In genomic region chr12:55795950-55796349, GRCh38 we compare ENCODE assay signal across 19 cellular contexts. TPM values are rescaled to one million over a fixed set of nuclear protein-coding genes. Genes with fewer than 3 reads are reported as not detected.
A peak's percentile ranks its signal among the peaks of the same experiment; 100 is the strongest.
DNase-seq lines count a peak whose midpoint lies in the region; ATAC-seq, FAIRE-seq and TF ChIP-seq lines count a peak whose summit lies in the region.
"Had no signal": no experiment of that assay in that cellular context is flagged by ENCODE, and none has a peak within 500 bp of the region (broad histone marks: within the 10 kb centered on the region; RNA-seq: fewer than 3 reads in every experiment).

No MANE protein-coding gene starts in this region.

- H2BK5ac ChIP-seq in H9 (ENCODE audit: insufficient read length, low read length) (no peak overlapping the region), trophoblast cell (ENCODE audit: low read depth, low read length, poor library complexity) (no peak overlapping the region)

- H3K79me2 ChIP-seq in H9 (ENCODE audit: insufficient read depth, low read length), result no peaks in the 10 kb centered on the region
- no peaks in the 10 kb centered on the region for H3K79me2 ChIP-seq in trophoblast cell (ENCODE audit: control insufficient read depth, insufficient read depth, low read length, poor library complexity)

- no peaks in the 10 kb centered on the region for H3K79me1 ChIP-seq in H9 (ENCODE audit: insufficient read depth, low read depth, low read length, poor library complexity, severe bottlenecking)
- no peaks in the 10 kb centered on the region for H3K79me1 ChIP-seq in trophoblast cell (ENCODE audit: low read length)

- H3K27ac Mint-ChIP-seq in activated CD4-positive, alpha-beta T cell treated with anti-CD3 and anti-CD28 coated beads for 36 hours, result peak overlapping the region; percentile 4
- H3K27ac Mint-ChIP-seq in activated T-cell treated with anti-CD3 and anti-CD28 coated beads, Interleukin-2, amount 50 U/mL, for 72 hours, result peak overlapping the region; percentile 9
- peak overlapping the region in 2 of 3 experiments; percentile 34 to 35; a peak in 1 of 7 replicates for H3K27ac Mint-ChIP-seq in H9
- peak overlapping the region; percentile 55 for H3K27ac Mint-ChIP-seq in activated T-helper 2 cell treated with anti-CD3 and anti-CD28 coated beads, Interferon-gamma antibody, Interleukin-2, Interleukin-4, amounts not matched to agents 10 μg/mL and 5 μg/mL and 100 μg/mL, durations not matched to agents 14 hours and 24 hours and 36 hours

- H3K23ac ChIP-seq in H9 (ENCODE audit: insufficient read length, low read depth, low read length) (no peak overlapping the region), trophoblast cell (ENCODE audit: low read length) (no peak overlapping the region)

- TF ChIP-seq CTCF in H9 (conservative IDR thresholded peaks at IDR 0.05), result no peak

- no peaks in the 10 kb centered on the region for H4K20me1 ChIP-seq in H9 (ENCODE audit: control insufficient read depth, insufficient read depth, insufficient read length)

- H4K12ac ChIP-seq in trophoblast cell (ENCODE audit: low read depth, low read length), result no peak overlapping the region

- H4K91ac ChIP-seq in H9 (ENCODE audit: insufficient read length, low read depth, low read length), result no peak overlapping the region
- H4K91ac ChIP-seq in trophoblast cell (ENCODE audit: low read depth, low read length), result no peak overlapping the region

- H3K4ac ChIP-seq in H9 (ENCODE audit: low read depth, low read length) (no peak overlapping the region), trophoblast cell (ENCODE audit: low read depth, low read length) (no peak overlapping the region)

- H3K4me1 ChIP-seq in H9 (ENCODE audit: insufficient read depth, low read length), result no peaks in the 10 kb centered on the region
- H3K4me1 ChIP-seq in trophoblast cell (ENCODE audit: control insufficient read depth in 1 of 2, insufficient read depth in 2 of 2, low read length in 2 of 2), result no peaks in the 10 kb centered on the region
- H3K4me1 ChIP-seq: BLaER1, Caco-2 had no signal

- no peak overlapping the region for H3K27ac ChIP-seq in H9 (ENCODE audit: insufficient read length, low read depth, low read length)
- H3K27ac ChIP-seq in trophoblast cell (ENCODE audit: low read depth, low read length), result no peak overlapping the region
- H3K27ac ChIP-seq: BLaER1 had no signal

- H3K4me1 Mint-ChIP-seq in activated CD4-positive, alpha-beta T cell treated with anti-CD3 and anti-CD28 coated beads for 36 hours, result peaks cover 8% of the 10 kb centered on the region
- H3K4me1 Mint-ChIP-seq in activated T-cell treated with anti-CD3 and anti-CD28 coated beads, Interleukin-2, amount 50 U/mL, for 72 hours (ENCODE audit: low read depth), result peaks cover 18% of the 10 kb centered on the region
- peaks cover 6 to 7% of the 10 kb centered on the region in 2 experiments; a peak in 3 of 4 replicates for H3K4me1 Mint-ChIP-seq in H9
- H3K4me1 Mint-ChIP-seq in activated T-helper 2 cell treated with anti-CD3 and anti-CD28 coated beads, Interferon-gamma antibody, Interleukin-2, Interleukin-4, amounts not matched to agents 10 μg/mL and 5 μg/mL and 100 μg/mL, durations not matched to agents 14 hours and 24 hours and 36 hours (ENCODE audit: low read depth), result peaks cover 20% of the 10 kb centered on the region

- H3K18ac ChIP-seq in H9 (ENCODE audit: insufficient read length, low read depth, low read length) (no peak overlapping the region), trophoblast cell (ENCODE audit: low read length) (no peak overlapping the region)

- no peak overlapping the region for H2BK120ac ChIP-seq in H9 (ENCODE audit: low read depth, low read length, poor library complexity, severe bottlenecking)
- no peak overlapping the region for H2BK120ac ChIP-seq in trophoblast cell (ENCODE audit: insufficient read depth, low read length, poor library complexity)

- no peak overlapping the region for H3K14ac ChIP-seq in H9 (ENCODE audit: insufficient read depth, low read length)
- no peak overlapping the region for H3K14ac ChIP-seq in trophoblast cell (ENCODE audit: low read length)

- peaks cover 24 to 31% of the 10 kb centered on the region in 2 experiments for H3K36me3 ChIP-seq in trophoblast cell (ENCODE audit: control insufficient read depth in 1 of 2, insufficient read depth in 2 of 2, low read length in 2 of 2)

- no peak for DNase-seq in activated CD4-positive, alpha-beta T cell treated with anti-CD3 and anti-CD28 coated beads for 36 hours
- DNase-seq in activated CD4-positive, alpha-beta T cell treated with anti-CD3 and anti-CD28 coated beads for 4 hours, result no peak
- DNase-seq in activated T-cell treated with anti-CD3 and anti-CD28 coated beads, Interleukin-2, amount 50 U/mL, for 72 hours, result no peak
- DNase-seq in activated T-cell treated with anti-CD3 and anti-CD28 coated beads for 4 hours (no peak), H9 (no peak), trophoblast cell (no peak), GM19239 (ENCODE audit: insufficient read length, low spot score) (no peak)
- no peak for DNase-seq in activated T-helper 2 cell treated with anti-CD3 and anti-CD28 coated beads, Interferon-gamma antibody, Interleukin-2, Interleukin-4, amounts not matched to agents 10 μg/mL and 5 μg/mL and 100 μg/mL, durations not matched to agents 14 hours and 24 hours and 36 hours (ENCODE audit: low spot score)
- DNase-seq: 8988T; AML-193; Caco-2; CD8-positive, alpha-beta memory T cell; DND-41; GDM1 had no signal

- H3K9ac ChIP-seq in H9 (ENCODE audit: extremely low read depth, insufficient read length, low read length), result no peak overlapping the region
- no peak overlapping the region for H3K9ac ChIP-seq in trophoblast cell (ENCODE audit: low read length)
- H3K9ac ChIP-seq: BLaER1 had no signal

- H3K36me3 Mint-ChIP-seq in activated CD4-positive, alpha-beta T cell treated with anti-CD3 and anti-CD28 coated beads for 36 hours (ENCODE audit: low read depth), result peaks cover 38% of the 10 kb centered on the region
- peaks cover 3 to 38% of the 10 kb centered on the region in 2 donors for H3K36me3 Mint-ChIP-seq in activated T-cell treated with anti-CD3 and anti-CD28 coated beads, Interleukin-2, amount 50 U/mL, for 72 hours (ENCODE audit: insufficient read depth in 2 of 2)
- peaks cover 38 to 87% (median 78%) of the 10 kb centered on the region in 3 experiments for H3K36me3 Mint-ChIP-seq in H9 (ENCODE audit: insufficient read depth in 1 of 3, low read depth in 3 of 3)
- peaks cover 67% of the 10 kb centered on the region for H3K36me3 Mint-ChIP-seq in activated T-helper 2 cell treated with anti-CD3 and anti-CD28 coated beads, Interferon-gamma antibody, Interleukin-2, Interleukin-4, amounts not matched to agents 10 μg/mL and 5 μg/mL and 100 μg/mL, durations not matched to agents 14 hours and 24 hours and 36 hours (ENCODE audit: low read depth)

- H3K56ac ChIP-seq in H9 (ENCODE audit: insufficient read length, low read depth, low read length), result no peak overlapping the region

- H3K9me3 Mint-ChIP-seq in activated CD4-positive, alpha-beta T cell treated with anti-CD3 and anti-CD28 coated beads for 36 hours (ENCODE audit: low read depth), result no peaks in the 10 kb centered on the region
- H3K9me3 Mint-ChIP-seq in activated T-cell treated with anti-CD3 and anti-CD28 coated beads, Interleukin-2, amount 50 U/mL, for 72 hours, result no peaks in the 10 kb centered on the region
- H3K9me3 Mint-ChIP-seq in H9, result no peaks in the 10 kb centered on the region
- no peaks in the 10 kb centered on the region for H3K9me3 Mint-ChIP-seq in activated T-helper 2 cell treated with anti-CD3 and anti-CD28 coated beads, Interferon-gamma antibody, Interleukin-2, Interleukin-4, amounts not matched to agents 10 μg/mL and 5 μg/mL and 100 μg/mL, durations not matched to agents 14 hours and 24 hours and 36 hours
- H3K9me3 Mint-ChIP-seq: CD8-positive, alpha-beta memory T cell had no signal

- no peak overlapping the region for H2BK15ac ChIP-seq in H9 (ENCODE audit: low read depth, low read length)

- H3K27me3 ChIP-seq in H9 (ENCODE audit: insufficient read depth, low read length) (no peaks in the 10 kb centered on the region), trophoblast cell (ENCODE audit: insufficient read depth, low read length) (no peaks in the 10 kb centered on the region)
- H3K27me3 ChIP-seq: BLaER1 had no signal

- no peak overlapping the region for H3K4me3 Mint-ChIP-seq in activated CD4-positive, alpha-beta T cell treated with anti-CD3 and anti-CD28 coated beads for 36 hours
- H3K4me3 Mint-ChIP-seq in activated T-cell treated with anti-CD3 and anti-CD28 coated beads, Interleukin-2, amount 50 U/mL, for 72 hours, result no peak overlapping the region
- no peak overlapping the region for H3K4me3 Mint-ChIP-seq in H9
- H3K4me3 Mint-ChIP-seq in activated T-helper 2 cell treated with anti-CD3 and anti-CD28 coated beads, Interferon-gamma antibody, Interleukin-2, Interleukin-4, amounts not matched to agents 10 μg/mL and 5 μg/mL and 100 μg/mL, durations not matched to agents 14 hours and 24 hours and 36 hours (ENCODE audit: low read depth), result no peak overlapping the region
- H3K4me3 Mint-ChIP-seq: CD8-positive, alpha-beta memory T cell had no signal

- no peak overlapping the region for H2AFZ ChIP-seq in H9 (ENCODE audit: low read length)
- no peak overlapping the region for H2AFZ ChIP-seq in trophoblast cell (ENCODE audit: insufficient read depth, low read length, poor library complexity)

- H3K4me2 ChIP-seq in H9 (ENCODE audit: insufficient read depth, insufficient read length, low read length) (no peak overlapping the region), trophoblast cell (ENCODE audit: low read length) (no peak overlapping the region)
- H3K4me2 ChIP-seq: BLaER1 had no signal

- no peaks in the 10 kb centered on the region for H3K23me2 ChIP-seq in H9 (ENCODE audit: insufficient read length, low read depth, low read length, poor library complexity, severe bottlenecking)

- H3K4me3 ChIP-seq in trophoblast cell (ENCODE audit: low read depth, low read length), result no peak overlapping the region
- H3K4me3 ChIP-seq: BLaER1 had no signal

- H4K8ac ChIP-seq in H9 (replicated peaks; ENCODE audit: insufficient read length, low read depth, low read length), result no peak overlapping the region
- no peak overlapping the region for H4K8ac ChIP-seq in trophoblast cell (ENCODE audit: low read depth, low read length)

- peak; percentile 47 for ATAC-seq in activated CD4-positive, alpha-beta T cell treated with anti-CD3 and anti-CD28 coated beads for 36 hours
- ATAC-seq in activated T-cell treated with anti-CD3 and anti-CD28 coated beads, Interleukin-2, amount 50 U/mL, for 72 hours (replicated peaks in 1 of 2), result peak; percentile 44 to 58
- ATAC-seq: HCT116 had no signal

- POLR2A ChIA-PET in activated CD4-positive, alpha-beta T cell treated with anti-CD3 and anti-CD28 coated beads for 36 hours (lab: Charles Lee), result interaction anchor here (0.6 kb wide), 1 partner anchor 1266 kb away, joined by 5 read pairs; no protein-coding TSS in a partner anchor

- no peak overlapping the region for H2AK5ac ChIP-seq in H9 (ENCODE audit: insufficient read length, low read length)
- no peak overlapping the region for H2AK5ac ChIP-seq in trophoblast cell (ENCODE audit: low read length)

- H3K9me3 ChIP-seq in H9 (ENCODE audit: control insufficient read depth, low read depth, low read length), result no peaks in the 10 kb centered on the region
- H3K9me3 ChIP-seq in trophoblast cell (ENCODE audit: insufficient read depth, low read depth, low read length), result peaks cover 2% of the 10 kb centered on the region
- H3K9me3 ChIP-seq: BLaER1, Caco-2 had no signal

- H4K5ac ChIP-seq in H9 (ENCODE audit: insufficient read length, low read depth, low read length), result no peak overlapping the region

- no peak overlapping the region for H2BK20ac ChIP-seq in H9 (ENCODE audit: low read depth, low read length, poor library complexity, severe bottlenecking)

- H2BK12ac ChIP-seq in H9 (ENCODE audit: insufficient read length, low read depth, low read length) (no peak overlapping the region), trophoblast cell (ENCODE audit: low read length) (no peak overlapping the region)

- intact Hi-C loops in activated CD4-positive, alpha-beta T cell treated with anti-CD3 and anti-CD28 coated beads for 36 hours (cut with DNase I, micrococcal nuclease), result loop anchor here in 1 of 2 experiments (2.0 kb wide), 1 partner anchor 57 kb away; no protein-coding TSS in a partner anchor
- intact Hi-C loops in activated T-helper 2 cell treated with anti-CD3 and anti-CD28 coated beads, Interferon-gamma antibody, Interleukin-2, Interleukin-4, amounts not matched to agents 10 μg/mL and 5 μg/mL and 100 μg/mL, durations not matched to agents 14 hours and 24 hours and 36 hours (cut with micrococcal nuclease), result loop anchor here (2.0 kb wide), 1 partner anchor 15 kb away; no protein-coding TSS in a partner anchor

- no peak for FAIRE-seq in GM19239 (lab: Jason Lieb, UNC)
- FAIRE-seq: GM12892, H1 had no signal

- CTCF ChIA-PET in activated CD4-positive, alpha-beta T cell treated with anti-CD3 and anti-CD28 coated beads for 36 hours (lab: Charles Lee), result interaction anchor here (0.5 to 6.6 kb wide), 12 partner anchors 8 to 233 kb away, joined by 3 to 53 read pairs (median 4); no protein-coding TSS in a partner anchor

- H3T11ph ChIP-seq in H9 (ENCODE audit: low read length), result no peak overlapping the region

- H3K27me3 Mint-ChIP-seq in activated CD4-positive, alpha-beta T cell treated with anti-CD3 and anti-CD28 coated beads for 36 hours, result no peaks in the 10 kb centered on the region
- H3K27me3 Mint-ChIP-seq in activated T-cell treated with anti-CD3 and anti-CD28 coated beads, Interleukin-2, amount 50 U/mL, for 72 hours (ENCODE audit: low read depth), result no peaks in the 10 kb centered on the region
- no peaks in the 10 kb centered on the region for H3K27me3 Mint-ChIP-seq in H9 (ENCODE audit: low read depth)
- no peaks in the 10 kb centered on the region for H3K27me3 Mint-ChIP-seq in activated T-helper 2 cell treated with anti-CD3 and anti-CD28 coated beads, Interferon-gamma antibody, Interleukin-2, Interleukin-4, amounts not matched to agents 10 μg/mL and 5 μg/mL and 100 μg/mL, durations not matched to agents 14 hours and 24 hours and 36 hours (ENCODE audit: low read depth)
- H3K27me3 Mint-ChIP-seq: CD8-positive, alpha-beta memory T cell had no signal

RNA-seq across cellular contexts. Expression of gene SARNP, which starts 21.6 kb away (rescaled TPM):
- total RNA-seq in activated CD4-positive, alpha-beta T cell treated with anti-CD3 and anti-CD28 coated beads for 36 hours, result 100 to 1,000 TPM; 111 to 114 TPM
- total RNA-seq in activated T-cell treated with anti-CD3 and anti-CD28 coated beads, Interleukin-2, amount 50 U/mL, for 72 hours, result 100 to 1,000 TPM; 106 to 127 TPM
- 122 and 127 TPM in 2 replicates for total RNA-seq in H9 (2021)
- 78.3 and 82.2 TPM in 2 replicates for total RNA-seq in activated T-helper 2 cell treated with anti-CD3 and anti-CD28 coated beads, Interferon-gamma antibody, Interleukin-2, Interleukin-4, amounts not matched to agents 10 μg/mL and 5 μg/mL and 100 μg/mL, durations not matched to agents 14 hours and 24 hours and 36 hours
- 174 and 182 TPM in 2 replicates for polyA plus RNA-seq in trophoblast cell (2013)

RNA-seq across cellular contexts. Expression of gene ORMDL2, which starts 21.9 kb away (rescaled TPM):
- total RNA-seq in activated CD4-positive, alpha-beta T cell treated with anti-CD3 and anti-CD28 coated beads for 36 hours, result 10 to 100 TPM; 29.4 to 35.6 TPM
- 10 to 100 TPM; 29.5 to 33.5 TPM for total RNA-seq in activated T-cell treated with anti-CD3 and anti-CD28 coated beads, Interleukin-2, amount 50 U/mL, for 72 hours
- total RNA-seq in H9 (2021), result 51.3 and 53.1 TPM in 2 replicates
- total RNA-seq in activated T-helper 2 cell treated with anti-CD3 and anti-CD28 coated beads, Interferon-gamma antibody, Interleukin-2, Interleukin-4, amounts not matched to agents 10 μg/mL and 5 μg/mL and 100 μg/mL, durations not matched to agents 14 hours and 24 hours and 36 hours, result 58.6 and 59.2 TPM in 2 replicates
- polyA plus RNA-seq in trophoblast cell (2013), result 105 and 118 TPM in 2 replicates

RNA-seq across cellular contexts. Expression of gene DNAJC14, which starts 33.4 kb away (rescaled TPM):
- total RNA-seq in activated CD4-positive, alpha-beta T cell treated with anti-CD3 and anti-CD28 coated beads for 36 hours, result 10 to 100 TPM; 29.9 to 31.1 TPM
- total RNA-seq in activated T-cell treated with anti-CD3 and anti-CD28 coated beads, Interleukin-2, amount 50 U/mL, for 72 hours, result 10 to 100 TPM; 24.1 to 24.4 TPM
- total RNA-seq in H9 (2021), result 33.7 and 37.1 TPM in 2 replicates
- 34.8 and 35.2 TPM in 2 replicates for total RNA-seq in activated T-helper 2 cell treated with anti-CD3 and anti-CD28 coated beads, Interferon-gamma antibody, Interleukin-2, Interleukin-4, amounts not matched to agents 10 μg/mL and 5 μg/mL and 100 μg/mL, durations not matched to agents 14 hours and 24 hours and 36 hours
- 18.9 and 19.5 TPM in 2 replicates for polyA plus RNA-seq in trophoblast cell (2013)

RNA-seq across cellular contexts. Expression of gene MMP19, which starts 46.8 kb away (rescaled TPM):
- not detected for total RNA-seq in activated CD4-positive, alpha-beta T cell treated with anti-CD3 and anti-CD28 coated beads for 36 hours
- total RNA-seq in activated T-cell treated with anti-CD3 and anti-CD28 coated beads, Interleukin-2, amount 50 U/mL, for 72 hours, result under 1 TPM; 0.41 to 0.81 TPM
- total RNA-seq in H9 (2021), result 1.7 and 2.4 TPM in 2 replicates
- total RNA-seq in activated T-helper 2 cell treated with anti-CD3 and anti-CD28 coated beads, Interferon-gamma antibody, Interleukin-2, Interleukin-4, amounts not matched to agents 10 μg/mL and 5 μg/mL and 100 μg/mL, durations not matched to agents 14 hours and 24 hours and 36 hours, result not detected in 2 replicates
- polyA plus RNA-seq in trophoblast cell (2013), result 5.1 and 5.4 TPM in 2 replicates
- total RNA-seq: HT-29 had no signal
- polyA plus RNA-seq: CD8-positive, alpha-beta memory T cell had no signal

RNA-seq across cellular contexts. Expression of gene GDF11, which starts 53.0 kb away (rescaled TPM):
- total RNA-seq in activated CD4-positive, alpha-beta T cell treated with anti-CD3 and anti-CD28 coated beads for 36 hours, result 1 to 10 TPM; 7.5 to 9.5 TPM
- total RNA-seq in activated T-cell treated with anti-CD3 and anti-CD28 coated beads, Interleukin-2, amount 50 U/mL, for 72 hours, result 1 to 10 TPM; 3.4 to 4.8 TPM
- total RNA-seq in H9 (2021), result 31.2 and 31.8 TPM in 2 replicates
- total RNA-seq in activated T-helper 2 cell treated with anti-CD3 and anti-CD28 coated beads, Interferon-gamma antibody, Interleukin-2, Interleukin-4, amounts not matched to agents 10 μg/mL and 5 μg/mL and 100 μg/mL, durations not matched to agents 14 hours and 24 hours and 36 hours, result 15.3 and 15.4 TPM in 2 replicates
- polyA plus RNA-seq in trophoblast cell (2013), result 8.6 and 9.5 TPM in 2 replicates

Comparison
In these comparisons a context has a peak if more than half of its experiments do, and no peak if none do; other contexts are left out.
1. H3K27ac Mint-ChIP-seq: peak in every context shown above with its lines; median percentile 55 in activated T-helper 2 cell treated with anti-CD3 and anti-CD28 coated beads, Interferon-gamma antibody, Interleukin-2, Interleukin-4, amounts not matched to agents 10 μg/mL and 5 μg/mL and 100 μg/mL, durations not matched to agents 14 hours and 24 hours and 36 hours; 34 in H9; 9 in activated T-cell treated with anti-CD3 and anti-CD28 coated beads, Interleukin-2, amount 50 U/mL, for 72 hours; 4 in activated CD4-positive, alpha-beta T cell treated with anti-CD3 and anti-CD28 coated beads for 36 hours.